1 cellular context compared by ENCODE assay signal in genomic region chr6:107275330-107275865, GRCh38.
TF ChIP-seq lines count a peak whose summit lies in the region.

No MANE protein-coding gene starts in this region.

TF ChIP-seq in K562, 482 proteins besides CTCF, POLR2A, EP300 and RAD21 (continued from another document and continues in another):
- TF ChIP-seq E2F8 (IDR thresholded peaks at IDR 0.05; ENCODE audit: low read depth, partially characterized antibody), result no peak
- TF ChIP-seq CREM (IDR thresholded peaks at IDR 0.05; ENCODE audit: low read depth), result peak; percentile 77
- no peak for TF ChIP-seq HDGF (IDR thresholded peaks at IDR 0.05)
- TF ChIP-seq ZSCAN29 (IDR thresholded peaks at IDR 0.05), result no peak
- TF ChIP-seq PBX2 (CRISPR knock-in tag; IDR thresholded peaks at IDR 0.05; ENCODE audit: low read depth), result no peak
- no peak; the same call in 1 of the 2 replicates for TF ChIP-seq PBX2 (tag; conservative IDR thresholded peaks at IDR 0.05; ENCODE audit: low read depth)
- TF ChIP-seq MEF2A (IDR thresholded peaks at IDR 0.05; ENCODE audit: control insufficient read depth, low read depth, low read length), result no peak
- no peak for TF ChIP-seq CEBPZ (IDR thresholded peaks at IDR 0.05; ENCODE audit: borderline replicate concordance, low read depth, low read length)
- TF ChIP-seq SMC3 (conservative IDR thresholded peaks at IDR 0.05; ENCODE audit: insufficient read depth, low read depth, low read length), result no peak
- peak; percentile 83 for TF ChIP-seq HDAC2 (IDR thresholded peaks at IDR 0.05)
- TF ChIP-seq KDM2B (CRISPR knock-in tag; IDR thresholded peaks at IDR 0.05), result no peak
- no peak for TF ChIP-seq ZMIZ1 (IDR thresholded peaks at IDR 0.05; ENCODE audit: low read depth in 2 of 2, low read length in 2 of 2)
- peak in 1 of 2 experiments; percentile 88; a peak in 1 of 4 replicates for TF ChIP-seq ARNT (IDR thresholded peaks at IDR 0.05)
- TF ChIP-seq, protein P1, sequence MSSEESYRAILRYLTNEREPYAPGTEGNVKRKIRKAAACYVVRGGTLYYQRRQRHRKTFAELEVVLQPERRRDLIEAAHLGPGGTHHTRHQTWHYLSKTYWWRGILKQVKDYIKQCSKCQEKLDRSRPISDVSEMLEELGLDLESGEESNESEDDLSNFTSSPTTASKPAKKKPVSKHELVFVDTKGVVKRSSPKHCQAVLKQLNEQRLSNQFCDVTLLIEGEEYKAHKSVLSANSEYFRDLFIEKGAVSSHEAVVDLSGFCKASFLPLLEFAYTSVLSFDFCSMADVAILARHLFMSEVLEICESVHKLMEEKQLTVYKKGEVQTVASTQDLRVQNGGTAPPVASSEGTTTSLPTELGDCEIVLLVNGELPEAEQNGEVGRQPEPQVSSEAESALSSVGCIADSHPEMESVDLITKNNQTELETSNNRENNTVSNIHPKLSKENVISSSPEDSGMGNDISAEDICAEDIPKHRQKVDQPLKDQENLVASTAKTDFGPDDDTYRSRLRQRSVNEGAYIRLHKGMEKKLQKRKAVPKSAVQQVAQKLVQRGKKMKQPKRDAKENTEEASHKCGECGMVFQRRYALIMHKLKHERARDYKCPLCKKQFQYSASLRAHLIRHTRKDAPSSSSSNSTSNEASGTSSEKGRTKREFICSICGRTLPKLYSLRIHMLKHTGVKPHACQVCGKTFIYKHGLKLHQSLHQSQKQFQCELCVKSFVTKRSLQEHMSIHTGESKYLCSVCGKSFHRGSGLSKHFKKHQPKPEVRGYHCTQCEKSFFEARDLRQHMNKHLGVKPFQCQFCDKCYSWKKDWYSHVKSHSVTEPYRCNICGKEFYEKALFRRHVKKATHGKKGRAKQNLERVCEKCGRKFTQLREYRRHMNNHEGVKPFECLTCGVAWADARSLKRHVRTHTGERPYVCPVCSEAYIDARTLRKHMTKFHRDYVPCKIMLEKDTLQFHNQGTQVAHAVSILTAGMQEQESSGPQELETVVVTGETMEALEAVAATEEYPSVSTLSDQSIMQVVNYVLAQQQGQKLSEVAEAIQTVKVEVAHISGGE (CRISPR knock-in tag; IDR thresholded peaks at IDR 0.05), result no peak
- no peak for TF ChIP-seq ZSCAN32 (CRISPR knock-in tag; IDR thresholded peaks at IDR 0.05)
- TF ChIP-seq, protein P2, sequence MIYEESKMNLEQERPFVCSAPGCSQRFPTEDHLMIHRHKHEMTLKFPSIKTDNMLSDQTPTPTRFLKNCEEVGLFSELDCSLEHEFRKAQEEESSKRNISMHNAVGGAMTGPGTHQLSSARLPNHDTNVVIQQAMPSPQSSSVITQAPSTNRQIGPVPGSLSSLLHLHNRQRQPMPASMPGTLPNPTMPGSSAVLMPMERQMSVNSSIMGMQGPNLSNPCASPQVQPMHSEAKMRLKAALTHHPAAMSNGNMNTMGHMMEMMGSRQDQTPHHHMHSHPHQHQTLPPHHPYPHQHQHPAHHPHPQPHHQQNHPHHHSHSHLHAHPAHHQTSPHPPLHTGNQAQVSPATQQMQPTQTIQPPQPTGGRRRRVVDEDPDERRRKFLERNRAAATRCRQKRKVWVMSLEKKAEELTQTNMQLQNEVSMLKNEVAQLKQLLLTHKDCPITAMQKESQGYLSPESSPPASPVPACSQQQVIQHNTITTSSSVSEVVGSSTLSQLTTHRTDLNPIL (CRISPR knock-in tag; IDR thresholded peaks at IDR 0.05), result no peak
- no peak for TF ChIP-seq TBL1XR1 (IDR thresholded peaks at IDR 0.05; ENCODE audit: low read length in 2 of 2)
- no peak for TF ChIP-seq STAG1 (CRISPR knock-in tag; IDR thresholded peaks at IDR 0.05; ENCODE audit: borderline replicate concordance)
- TF ChIP-seq, protein P3, sequence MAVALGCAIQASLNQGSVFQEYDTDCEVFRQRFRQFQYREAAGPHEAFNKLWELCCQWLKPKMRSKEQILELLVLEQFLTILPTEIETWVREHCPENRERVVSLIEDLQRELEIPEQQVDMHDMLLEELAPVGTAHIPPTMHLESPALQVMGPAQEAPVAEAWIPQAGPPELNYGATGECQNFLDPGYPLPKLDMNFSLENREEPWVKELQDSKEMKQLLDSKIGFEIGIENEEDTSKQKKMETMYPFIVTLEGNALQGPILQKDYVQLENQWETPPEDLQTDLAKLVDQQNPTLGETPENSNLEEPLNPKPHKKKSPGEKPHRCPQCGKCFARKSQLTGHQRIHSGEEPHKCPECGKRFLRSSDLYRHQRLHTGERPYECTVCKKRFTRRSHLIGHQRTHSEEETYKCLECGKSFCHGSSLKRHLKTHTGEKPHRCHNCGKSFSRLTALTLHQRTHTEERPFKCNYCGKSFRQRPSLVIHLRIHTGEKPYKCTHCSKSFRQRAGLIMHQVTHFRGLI (CRISPR knock-in tag; IDR thresholded peaks at IDR 0.05), result no peak
- TF ChIP-seq, protein P4, sequence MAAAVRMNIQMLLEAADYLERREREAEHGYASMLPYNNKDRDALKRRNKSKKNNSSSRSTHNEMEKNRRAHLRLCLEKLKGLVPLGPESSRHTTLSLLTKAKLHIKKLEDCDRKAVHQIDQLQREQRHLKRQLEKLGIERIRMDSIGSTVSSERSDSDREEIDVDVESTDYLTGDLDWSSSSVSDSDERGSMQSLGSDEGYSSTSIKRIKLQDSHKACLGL (CRISPR knock-in tag; IDR thresholded peaks at IDR 0.05; ENCODE audit: borderline replicate concordance, poor library complexity, severe bottlenecking), result no peak
